In genomic region chr16:10791048-10791447, GRCh38 we compare ENCODE assay signal across 25 cellular contexts. TPM values are rescaled to one million over a fixed set of nuclear protein-coding genes. Genes with fewer than 3 reads are reported as not detected.
DNase-seq lines count a peak whose midpoint lies in the region; ATAC-seq and TF ChIP-seq lines count a peak whose summit lies in the region.
"Had no signal": no experiment of that assay in that cellular context is flagged by ENCODE, and none has a peak within 500 bp of the region (broad histone marks: within the 10 kb centered on the region; RNA-seq: fewer than 3 reads in every experiment).

No MANE protein-coding gene starts in this region.

- in situ Hi-C loops in GM13976 (cut with MboI; ENCODE audit: low sequenced_read_pairs, unreplicated experiment) = no loop called here

- no peak overlapping the region for H3K27ac ChIP-seq in mesenchymal stem cell (ENCODE audit: low read length, poor library complexity, severe bottlenecking)
- H3K27ac ChIP-seq: heart left ventricle, VCaP had no signal

- H3K4me1 ChIP-seq in mesenchymal stem cell (ENCODE audit: control insufficient read depth, insufficient read depth, low read depth, low read length) = no peaks in the 10 kb centered on the region

- H3K4ac ChIP-seq in mesenchymal stem cell (ENCODE audit: low read depth in 1 of 2, low read length in 2 of 2) = no peak overlapping the region

- H4K8ac ChIP-seq in mesenchymal stem cell (ENCODE audit: low read length) = no peak overlapping the region

- no peak for TF ChIP-seq CTCF in GM13976 (IDR thresholded peaks at IDR 0.05; ENCODE audit: borderline replicate concordance, control extremely low read depth, extremely low read depth, insufficient read depth, missing control alignments)

- no peak overlapping the region for H2AFZ ChIP-seq in mesenchymal stem cell (ENCODE audit: low read depth, low read length)

- H3K27me3 Mint-ChIP-seq in stimulated activated memory B cell treated with anti-CD40 and anti-IgM and Interleukin-4, amounts not matched to agents 10 μg/mL and 1 μg/mL and 100 μg/mL, for 72 hours = no peaks in the 10 kb centered on the region
- H3K27me3 Mint-ChIP-seq: activated naive CD8-positive, alpha-beta T cell; CD4-positive, alpha-beta memory T cell had no signal

- H3K14ac ChIP-seq in mesenchymal stem cell (ENCODE audit: low read length in 2 of 2) = no peak overlapping the region

- H3K9me3 Mint-ChIP-seq in stimulated activated memory B cell treated with anti-CD40 and anti-IgM and Interleukin-4, amounts not matched to agents 10 μg/mL and 1 μg/mL and 100 μg/mL, for 72 hours = no peaks in the 10 kb centered on the region
- H3K9me3 Mint-ChIP-seq: activated T-helper 17 cell treated with anti-CD3 and anti-CD28 coated beads, Interleukin-2, amount 50 U/mL, for 72 hours had no signal

- H3K36me3 Mint-ChIP-seq in stimulated activated memory B cell treated with anti-CD40 and anti-IgM and Interleukin-4, amounts not matched to agents 10 μg/mL and 1 μg/mL and 100 μg/mL, for 72 hours = no peaks in the 10 kb centered on the region
- H3K36me3 Mint-ChIP-seq: CD4-positive, alpha-beta memory T cell had no signal

- H4K91ac ChIP-seq in mesenchymal stem cell (ENCODE audit: low read length) = no peak overlapping the region

- ATAC-seq in GM19328 (IDR thresholded peaks at IDR 0.05; ENCODE audit: unreplicated experiment) = peak; percentile 49
- ATAC-seq in HG02885 (IDR thresholded peaks at IDR 0.05; ENCODE audit: poor library complexity, unreplicated experiment) = peak; percentile 75
- ATAC-seq in stimulated activated memory B cell treated with anti-CD40 and anti-IgM and Interleukin-4, amounts not matched to agents 10 μg/mL and 1 μg/mL and 100 μg/mL, for 72 hours = peak; percentile 90
- no peak for ATAC-seq in HG03520 (IDR thresholded peaks at IDR 0.05; ENCODE audit: unreplicated experiment)
- ATAC-seq: activated T-helper 17 cell treated with anti-CD3 and anti-CD28 coated beads, Interleukin-2, amount 50 U/mL, for 72 hours; heart left ventricle; Panc1; T-helper 17 cell had no signal

- H3K4me3 Mint-ChIP-seq in stimulated activated memory B cell treated with anti-CD40 and anti-IgM and Interleukin-4, amounts not matched to agents 10 μg/mL and 1 μg/mL and 100 μg/mL, for 72 hours = no peak overlapping the region
- H3K4me3 Mint-ChIP-seq: activated naive CD8-positive, alpha-beta T cell; activated T-helper 17 cell treated with anti-CD3 and anti-CD28 coated beads, Interleukin-2, amount 50 U/mL, for 72 hours; CD4-positive, alpha-beta memory T cell; T-helper 17 cell had no signal

- H2BK15ac ChIP-seq in mesenchymal stem cell (ENCODE audit: low read depth, poor library complexity, severe bottlenecking) = no peak overlapping the region

- DNase-seq in GM13976 (ENCODE audit: low spot score) (peak; percentile 76), GOT3 (lab: John Stamatoyannopoulos, UW) (no peak), mesenchymal stem cell (no peak), cerebellum (ENCODE audit: low spot score) (no peak)
- DNase-seq: activated CD4-positive, alpha-beta T cell treated with anti-CD3 and anti-CD28 coated beads, Interleukin-2, amount 50 U/mL, for 1 hour; CD4-positive, alpha-beta memory T cell; DMS53; heart left ventricle; KBM-7; mammary epithelial cell; NCI-H146; NCI-H524 treated with DMSO at 0.1 percent for 48 hours; stimulated activated CD4-positive, alpha-beta T cell treated with anti-CD3 and anti-CD28 coated beads, Interleukin-1b, Interleukin-23, amount 100 ng/mL, for 48 hours; T-helper 17 cell had no signal

- H3K79me1 ChIP-seq in mesenchymal stem cell (replicated peaks; ENCODE audit: low read length, poor library complexity, severe bottlenecking) = no peaks in the 10 kb centered on the region

- no peak overlapping the region for H3K9ac ChIP-seq in mesenchymal stem cell (ENCODE audit: low read length)

- H2AK5ac ChIP-seq in mesenchymal stem cell (ENCODE audit: low read length, severe bottlenecking) = no peak overlapping the region

- H2BK5ac ChIP-seq in mesenchymal stem cell (ENCODE audit: low read depth, low read length, poor library complexity, severe bottlenecking) = no peak overlapping the region

- H3K9me3 ChIP-seq in mesenchymal stem cell (ENCODE audit: control insufficient read depth, low read length) = no peaks in the 10 kb centered on the region
- H3K9me3 ChIP-seq: heart left ventricle had no signal

- H3K27me3 ChIP-seq in mesenchymal stem cell (ENCODE audit: control insufficient read depth in 1 of 2, insufficient read depth in 1 of 2, low read length in 2 of 2) = peaks cover 0 to 10% of the 10 kb centered on the region in 2 experiments
- H3K27me3 ChIP-seq: heart left ventricle had no signal

- no peak overlapping the region for H3K18ac ChIP-seq in mesenchymal stem cell (ENCODE audit: low read depth in 1 of 2, low read length in 2 of 2)

- H3K4me1 Mint-ChIP-seq in stimulated activated memory B cell treated with anti-CD40 and anti-IgM and Interleukin-4, amounts not matched to agents 10 μg/mL and 1 μg/mL and 100 μg/mL, for 72 hours = peaks cover 62% of the 10 kb centered on the region
- H3K4me1 Mint-ChIP-seq: activated T-helper 17 cell treated with anti-CD3 and anti-CD28 coated beads, Interleukin-2, amount 50 U/mL, for 72 hours; CD4-positive, alpha-beta memory T cell; T-helper 17 cell had no signal

- H2BK120ac ChIP-seq in mesenchymal stem cell (ENCODE audit: low read depth, low read length) = no peak overlapping the region

- no peak overlapping the region for H3K23ac ChIP-seq in mesenchymal stem cell (ENCODE audit: low read length in 2 of 2)

- peak overlapping the region; percentile 76 for H3K27ac Mint-ChIP-seq in stimulated activated memory B cell treated with anti-CD40 and anti-IgM and Interleukin-4, amounts not matched to agents 10 μg/mL and 1 μg/mL and 100 μg/mL, for 72 hours
- H3K27ac Mint-ChIP-seq: activated naive CD8-positive, alpha-beta T cell; activated T-helper 17 cell treated with anti-CD3 and anti-CD28 coated beads, Interleukin-2, amount 50 U/mL, for 72 hours; CD4-positive, alpha-beta memory T cell; T-helper 17 cell had no signal

- no peak overlapping the region for H3K4me3 ChIP-seq in mesenchymal stem cell (ENCODE audit: insufficient read depth in 1 of 2, low read depth in 1 of 2, low read length in 2 of 2)
- H3K4me3 ChIP-seq: heart left ventricle, skin epidermis had no signal

- no CpG with 5 or more reads among the region's 4 CpGs for WGBS in mesenchymal stem cell

- no peak overlapping the region for H3K4me2 ChIP-seq in mesenchymal stem cell (ENCODE audit: low read length, poor library complexity, severe bottlenecking)

- no peak overlapping the region for H2BK12ac ChIP-seq in mesenchymal stem cell (ENCODE audit: low read length in 2 of 2)

- H3K36me3 ChIP-seq in mesenchymal stem cell (ENCODE audit: control insufficient read depth in 1 of 2, insufficient read depth in 2 of 2, low read depth in 1 of 2, low read length in 2 of 2) = no peaks in the 10 kb centered on the region
- H3K36me3 ChIP-seq: heart left ventricle had no signal

RNA-seq across cellular contexts. Expression of gene TVP23A, which starts 27.5 kb away (rescaled TPM):
- not detected for polyA plus RNA-seq in mesenchymal stem cell (2013, experiment 1 of 2)
- not detected for polyA plus RNA-seq in mesenchymal stem cell (2013, experiment 2 of 2)
- 12.2 TPM for total RNA-seq in cerebellum
- total RNA-seq: CD4-positive, alpha-beta memory T cell; HT-29; mammary epithelial cell; myocyte; T-helper 17 cell had no signal
- polyA plus RNA-seq: mammary epithelial cell had no signal

RNA-seq across cellular contexts. Expression of gene NUBP1, which starts 47.4 kb away (rescaled TPM):
- polyA plus RNA-seq in mesenchymal stem cell (2013, experiment 1 of 2) = 21.3 TPM
- 20.9 TPM for polyA plus RNA-seq in mesenchymal stem cell (2013, experiment 2 of 2)
- total RNA-seq in cerebellum = 8.7 TPM
